29 cellular contexts compared by ENCODE assay signal in the genomic region with DNA sequence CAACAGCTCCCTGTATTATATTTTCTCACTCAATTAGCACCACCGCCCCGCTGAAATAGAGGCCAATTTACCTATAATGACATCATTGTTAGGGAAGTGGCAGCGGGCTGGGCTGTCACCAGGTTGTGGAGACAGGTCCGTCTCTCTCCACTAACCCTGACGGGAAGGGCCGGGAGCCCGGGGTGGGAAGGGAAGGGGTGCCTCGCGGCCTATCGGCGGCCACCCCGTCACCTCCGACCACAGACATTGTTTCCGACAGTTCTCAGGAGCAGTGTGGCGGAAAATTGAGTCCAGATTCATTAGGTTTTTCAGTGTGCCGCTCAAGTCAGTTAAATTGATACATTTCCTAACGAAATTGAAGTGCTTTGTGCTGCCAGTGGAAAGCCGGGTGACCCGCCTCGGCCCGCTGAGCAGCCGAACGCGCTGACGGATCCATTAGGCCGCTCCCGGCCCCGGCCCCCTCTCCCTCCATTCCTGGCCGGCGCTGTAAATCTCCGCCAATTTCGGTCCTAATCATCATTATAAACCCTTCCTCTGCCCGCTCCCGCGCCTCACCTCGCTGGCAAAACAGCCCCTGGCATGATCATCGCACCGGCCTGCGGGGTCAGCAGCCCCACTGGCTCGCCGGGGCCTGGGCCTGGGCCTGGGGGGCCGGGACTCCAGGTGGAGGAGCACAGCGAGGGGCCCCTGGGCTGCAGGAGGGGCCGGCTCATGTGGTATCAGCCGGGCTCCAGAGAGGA. TPM values are rescaled to one million over a fixed set of nuclear protein-coding genes. Genes with fewer than 3 reads are reported as not detected.
DNase-seq lines count a peak whose midpoint lies in the region; ATAC-seq, FAIRE-seq and TF ChIP-seq lines count a peak whose summit lies in the region.
"Had no signal": no experiment of that assay in that cellular context is flagged by ENCODE, and none has a peak within 500 bp of the region (broad histone marks: within the 10 kb centered on the region; RNA-seq: fewer than 3 reads in every experiment).

No MANE protein-coding gene starts in this region.

- no peak for FAIRE-seq in RCC 7860 (lab: Jason Lieb, UNC)
- FAIRE-seq: bronchial epithelial cell, GM19239, small intestine had no signal

- no peak overlapping the region for H2AFZ ChIP-seq in neuronal stem cell (ENCODE audit: low read length)

- intact Hi-C loops in Right ventricle myocardium inferior (cut with DNase I) (no loop called here), left ventricle myocardium inferior (cut with micrococcal nuclease) (no loop called here)

- no CpG with 5 or more reads among the region's 45 CpGs for WGBS in neuronal stem cell (ENCODE audit: extremely low coverage in 2 of 2, insufficient read length in 2 of 2, insufficient replicate concordance in 1 of 2), 2 donors

- TF ChIP-seq CTCF in left ventricle myocardium inferior (IDR thresholded peaks at IDR 0.05; ENCODE audit: borderline replicate concordance) (no peak), chondrocyte (IDR thresholded peaks at IDR 0.05) (no peak), WERI-Rb-1 (IDR thresholded peaks at IDR 0.05; ENCODE audit: low read depth, low read length) (no peak)

- H3K9me3 ChIP-seq in left ventricle myocardium inferior (replicated peaks) (peaks cover 3% of the 10 kb centered on the region), neuronal stem cell (replicated peaks in 1 of 2; ENCODE audit: control insufficient read depth in 2 of 2, insufficient read depth in 1 of 2, low read depth in 1 of 2, low read length in 2 of 2) (peaks cover 0 to 5% of the 10 kb centered on the region in 2 donors), WERI-Rb-1 (ENCODE audit: severe bottlenecking) (no peaks in the 10 kb centered on the region)
- H3K9me3 ChIP-seq: colonic mucosa, prostate gland, thoracic aorta had no signal

- no peak overlapping the region for H2BK12ac ChIP-seq in neuronal stem cell (ENCODE audit: low read length)

- peaks cover 14% of the 10 kb centered on the region for H3K27me3 Mint-ChIP-seq in chondrocyte (ENCODE audit: low read depth)
- H3K27me3 Mint-ChIP-seq: activated CD8-positive, alpha-beta memory T cell treated with anti-CD3 and anti-CD28 coated beads, Interleukin-2, amount 10 ng/mL, durations not matched to agents 7 days and 5 days had no signal

- no peaks in the 10 kb centered on the region for H3K36me3 ChIP-seq in left ventricle myocardium inferior
- no peaks in the 10 kb centered on the region for H3K36me3 ChIP-seq in neuronal stem cell (replicated peaks in 1 of 2; ENCODE audit: control insufficient read depth in 2 of 2, insufficient read depth in 2 of 2, low read length in 2 of 2)
- no peaks in the 10 kb centered on the region for H3K36me3 ChIP-seq in WERI-Rb-1
- H3K36me3 ChIP-seq: BLaER1, colonic mucosa, prostate gland, thoracic aorta had no signal

- peaks cover 62% of the 10 kb centered on the region for H3K27me3 ChIP-seq in left ventricle myocardium inferior (ENCODE audit: low read depth)
- peaks cover 0 to 2% (median 0%) of the 10 kb centered on the region in 3 experiments for H3K27me3 ChIP-seq in neuronal stem cell (ENCODE audit: control insufficient read depth in 3 of 3, insufficient read depth in 3 of 3, low read depth in 1 of 3, low read length in 3 of 3)
- no peaks in the 10 kb centered on the region for H3K27me3 ChIP-seq in WERI-Rb-1 (ENCODE audit: insufficient read depth, low read depth, severe bottlenecking)
- H3K27me3 ChIP-seq: BLaER1, colonic mucosa had no signal

- no peaks in the 10 kb centered on the region for H3K4me1 ChIP-seq in left ventricle myocardium inferior
- peaks cover 0 to 3% of the 10 kb centered on the region in 2 donors for H3K4me1 ChIP-seq in neuronal stem cell (ENCODE audit: control insufficient read depth in 2 of 2, insufficient read depth in 1 of 2, low read depth in 1 of 2, low read length in 2 of 2)
- H3K4me1 ChIP-seq: colonic mucosa, prostate gland had no signal

- peak overlapping the region; percentile 43 for H3K23ac ChIP-seq in neuronal stem cell (ENCODE audit: low read depth, low read length, poor library complexity)

- H3K4me3 Mint-ChIP-seq in chondrocyte (ENCODE audit: unreplicated experiment), result no peak overlapping the region
- H3K4me3 Mint-ChIP-seq: activated CD8-positive, alpha-beta memory T cell treated with anti-CD3 and anti-CD28 coated beads, Interleukin-2, amount 10 ng/mL, durations not matched to agents 7 days and 5 days; activated T-cell treated with anti-CD3 and anti-CD28 coated beads, Interleukin-2, amount 50 U/mL, for 72 hours; stimulated activated naive CD8-positive, alpha-beta T cell treated with anti-CD3 and anti-CD28 coated beads, Interleukin-15, Interleukin-2, amounts not matched to agents 100 ng/mL and 50 ng/mL, for 24 hours; WTC11 had no signal

- ATAC-seq in Right ventricle myocardium inferior, result no peak
- ATAC-seq: activated CD8-positive, alpha-beta memory T cell treated with anti-CD3 and anti-CD28 coated beads, Interleukin-2, amount 10 ng/mL, durations not matched to agents 7 days and 5 days; activated T-cell treated with anti-CD3 and anti-CD28 coated beads, Interleukin-2, amount 50 U/mL, for 72 hours; WTC11 had no signal

- H2BK120ac ChIP-seq in neuronal stem cell (ENCODE audit: low read depth, low read length), result peak overlapping the region; percentile 72

- H2BK15ac ChIP-seq in neuronal stem cell (ENCODE audit: low read length), result peak overlapping the region; percentile 78

- no peak overlapping the region for H2BK5ac ChIP-seq in neuronal stem cell (ENCODE audit: low read length)

- no peak overlapping the region for H3K27ac Mint-ChIP-seq in chondrocyte (ENCODE audit: unreplicated experiment)
- H3K27ac Mint-ChIP-seq: activated CD8-positive, alpha-beta memory T cell treated with anti-CD3 and anti-CD28 coated beads, Interleukin-2, amount 10 ng/mL, durations not matched to agents 7 days and 5 days; activated T-cell treated with anti-CD3 and anti-CD28 coated beads, Interleukin-2, amount 50 U/mL, for 72 hours; stimulated activated naive CD8-positive, alpha-beta T cell treated with anti-CD3 and anti-CD28 coated beads, Interleukin-15, Interleukin-2, amounts not matched to agents 100 ng/mL and 50 ng/mL, for 24 hours; WTC11 had no signal

- no peak overlapping the region for H4K8ac ChIP-seq in neuronal stem cell (ENCODE audit: low read depth, low read length)

- H3K18ac ChIP-seq in neuronal stem cell (ENCODE audit: low read length), result peak overlapping the region; percentile 71

- no peak overlapping the region for H3K4ac ChIP-seq in neuronal stem cell (ENCODE audit: low read length)

- H3K14ac ChIP-seq in neuronal stem cell (ENCODE audit: low read length), result no peak overlapping the region

- H3K27ac ChIP-seq in left ventricle myocardium inferior (replicated peaks), result no peak overlapping the region
- H3K27ac ChIP-seq in neuronal stem cell (replicated peaks; ENCODE audit: low read length), result peak overlapping the region; percentile 58
- H3K27ac ChIP-seq in WERI-Rb-1, result no peak overlapping the region
- H3K27ac ChIP-seq: BLaER1, colonic mucosa, prostate gland, thoracic aorta had no signal

- no peak overlapping the region for H4K91ac ChIP-seq in neuronal stem cell (ENCODE audit: low read depth, low read length, poor library complexity)

- no peaks in the 10 kb centered on the region for H3K36me3 Mint-ChIP-seq in chondrocyte (ENCODE audit: low read depth)
- H3K36me3 Mint-ChIP-seq: activated CD8-positive, alpha-beta memory T cell treated with anti-CD3 and anti-CD28 coated beads, Interleukin-2, amount 10 ng/mL, durations not matched to agents 7 days and 5 days had no signal

- peaks cover 3% of the 10 kb centered on the region for H3K9me3 Mint-ChIP-seq in chondrocyte (ENCODE audit: low read depth)

- no peaks in the 10 kb centered on the region for H3K4me1 Mint-ChIP-seq in chondrocyte (ENCODE audit: low read depth)
- H3K4me1 Mint-ChIP-seq: activated CD8-positive, alpha-beta memory T cell treated with anti-CD3 and anti-CD28 coated beads, Interleukin-2, amount 10 ng/mL, durations not matched to agents 7 days and 5 days; WTC11 had no signal

- H3K4me3 ChIP-seq in left ventricle myocardium inferior (no peak overlapping the region), neuronal stem cell (ENCODE audit: low read length in 2 of 2) (no peak overlapping the region), WERI-Rb-1 (ENCODE audit: low read depth, low read length) (no peak overlapping the region)
- H3K4me3 ChIP-seq: BLaER1, colonic mucosa, prostate gland, thoracic aorta had no signal

- no peak overlapping the region for H3K4me2 ChIP-seq in neuronal stem cell (ENCODE audit: insufficient read depth, low read length, poor library complexity, severe bottlenecking)
- H3K4me2 ChIP-seq: BLaER1 had no signal

- H3K9ac ChIP-seq in neuronal stem cell (ENCODE audit: low read depth, low read length, poor library complexity), result no peak overlapping the region
- H3K9ac ChIP-seq: BLaER1 had no signal

- peaks cover 4% of the 10 kb centered on the region for H3K79me1 ChIP-seq in neuronal stem cell (ENCODE audit: low read depth, low read length)

- peak overlapping the region; percentile 70 for H2AK5ac ChIP-seq in neuronal stem cell (ENCODE audit: low read depth, low read length)

- peak; percentile 65 for DNase-seq in Right ventricle myocardium inferior (ENCODE audit: missing footprints)
- DNase-seq in left ventricle myocardium inferior, result no peak
- peak; percentile 30 for DNase-seq in NCI-H146 treated with DMSO at 0.1 percent for 48 hours (lab: John Stamatoyannopoulos, UW; ENCODE audit: unreplicated experiment)
- DNase-seq in chondrocyte (ENCODE audit: low spot score), result peak; percentile 57
- DNase-seq in neuronal stem cell (ENCODE audit: low spot score), result no peak
- DNase-seq in WERI-Rb-1, result no peak
- no peak for DNase-seq in iPS-NIHi11 (ENCODE audit: low spot score)
- DNase-seq in RCC 7860 (ENCODE audit: low spot score), result no peak
- DNase-seq: activated CD4-positive, alpha-beta T cell treated with anti-CD3 and anti-CD28 coated beads, Interleukin-2, amount 50 U/mL, for 1 hour; activated CD8-positive, alpha-beta memory T cell treated with anti-CD3 and anti-CD28 coated beads, Interleukin-2, amount 10 ng/mL, durations not matched to agents 7 days and 5 days; activated naive CD4-positive, alpha-beta T cell; activated T-cell treated with anti-CD3 and anti-CD28 coated beads, Interleukin-2, amount 50 U/mL, for 72 hours; colonic mucosa; effector memory CD4-positive, alpha-beta T cell; erythroblast; H7; head of caudate nucleus; mammary epithelial cell; NCI-H1092 treated with DMSO at 0.1 percent for 48 hours; NCI-H226; small intestine had no signal

RNA-seq across cellular contexts. Expression of a gene that starts 43.2 kb away (rescaled TPM):
- total RNA-seq in Right ventricle myocardium inferior, result not detected
- total RNA-seq in left ventricle myocardium inferior, result not detected
- not detected in 3 replicates for total RNA-seq in chondrocyte
- polyA plus RNA-seq in neuronal stem cell (2013, experiment 1 of 2), result 0.01 TPM
- 0.01 TPM for polyA plus RNA-seq in neuronal stem cell (2013, experiment 2 of 2)
- total RNA-seq: activated CD8-positive, alpha-beta memory T cell treated with anti-CD3 and anti-CD28 coated beads, Interleukin-2, amount 10 ng/mL, durations not matched to agents 7 days and 5 days; activated T-cell treated with anti-CD3 and anti-CD28 coated beads, Interleukin-2, amount 50 U/mL, for 72 hours; bronchial epithelial cell; colonic mucosa; H7; mammary epithelial cell; OCI-LY7; prostate gland; thoracic aorta; WTC11 had no signal
- polyA plus RNA-seq: mammary epithelial cell, small intestine had no signal

Comparison
In these comparisons a context has a peak if more than half of its experiments do, and no peak if none do; other contexts are left out.
1. DNase-seq: peak in Right ventricle myocardium inferior (single experiment), NCI-H146 treated with DMSO at 0.1 percent for 48 hours (single experiment) and chondrocyte (single experiment); none in left ventricle myocardium inferior (single experiment), neuronal stem cell (single experiment), WERI-Rb-1 (single experiment), iPS-NIHi11 (single experiment) and RCC 7860 (single experiment).